ENCODE assay signal across 9 cellular contexts in the genomic region with DNA sequence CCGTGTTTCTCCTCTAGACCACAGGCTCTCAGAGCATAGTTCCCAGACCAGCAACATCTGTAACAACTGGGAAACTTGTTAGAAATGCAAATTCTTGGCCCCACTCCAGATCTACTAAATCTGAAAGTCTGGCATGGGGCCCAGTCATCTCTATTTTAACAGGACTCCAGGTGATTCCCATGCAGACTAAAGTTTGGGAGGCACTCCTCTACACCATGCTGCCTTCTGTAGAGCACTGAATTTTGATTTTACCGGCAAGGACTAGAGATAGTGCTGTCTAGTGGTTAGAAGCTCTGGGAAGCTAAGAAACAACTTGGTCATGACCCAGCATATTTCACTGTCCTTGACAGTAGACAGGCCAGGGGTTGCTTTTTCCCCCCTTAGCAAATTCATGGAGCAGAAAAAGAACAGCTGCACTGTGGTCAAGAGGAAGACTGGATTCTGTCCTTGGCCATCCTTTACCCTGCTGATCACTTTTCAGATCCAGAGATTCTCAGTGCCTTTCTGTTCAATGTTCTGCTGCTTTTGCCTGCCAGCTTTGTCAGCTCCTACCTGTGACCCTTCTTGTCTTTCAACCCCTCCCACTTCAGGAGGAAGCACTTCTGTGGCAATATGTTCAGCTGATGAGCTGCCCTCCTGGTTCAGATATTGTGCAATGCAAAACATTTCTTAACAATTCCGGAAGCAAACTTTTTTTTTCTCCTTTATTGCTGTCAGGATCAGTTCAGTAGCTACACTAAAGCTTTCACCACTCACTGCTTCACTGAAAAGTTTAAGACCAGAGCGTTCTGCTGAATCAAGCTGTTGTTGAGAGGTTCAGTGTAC.
A peak's percentile ranks its signal among the peaks of the same experiment; 100 is the strongest.
DNase-seq lines count a peak whose midpoint lies in the region; ATAC-seq and TF ChIP-seq lines count a peak whose summit lies in the region.
"Had no signal": no experiment of that assay in that cellular context is flagged by ENCODE, and none has a peak within 500 bp of the region (broad histone marks: within the 10 kb centered on the region; RNA-seq: fewer than 3 reads in every experiment).

No MANE protein-coding gene starts in this region.

- H3K36me3 Mint-ChIP-seq in IgD-negative memory B cell, result no peaks in the 10 kb centered on the region
- peaks cover 14% of the 10 kb centered on the region for H3K36me3 Mint-ChIP-seq in WTC11
- H3K36me3 Mint-ChIP-seq: brain had no signal

- H3K27me3 ChIP-seq in A673 (replicated peaks; ENCODE audit: insufficient read depth, low read depth, low read length, poor library complexity), result no peaks in the 10 kb centered on the region
- no peaks in the 10 kb centered on the region for H3K27me3 ChIP-seq in effector memory CD4-positive, alpha-beta T cell (replicated peaks; ENCODE audit: control insufficient read depth, insufficient read depth, low read length, poor library complexity, severe bottlenecking)

- no peaks in the 10 kb centered on the region for H3K9me3 ChIP-seq in A673 (ENCODE audit: low read depth, low read length, poor library complexity, severe bottlenecking)
- no peaks in the 10 kb centered on the region for H3K9me3 ChIP-seq in effector memory CD4-positive, alpha-beta T cell (ENCODE audit: control insufficient read depth, low read length)

- peak; percentile 45 for DNase-seq in A673 (ENCODE audit: low spot score)
- no peak for DNase-seq in WTC11 (ENCODE audit: low spot score)
- peak; percentile 57 for DNase-seq in left kidney (ENCODE audit: low read depth, low spot score)
- peak; percentile 70 for DNase-seq in ureter (ENCODE audit: low spot score)
- DNase-seq in effector memory CD4-positive, alpha-beta T cell, result no peak
- DNase-seq in NCI-H1092 treated with DMSO at 0.1 percent for 48 hours (lab: John Stamatoyannopoulos, UW), result no peak

- H3K9me3 Mint-ChIP-seq in IgD-negative memory B cell (peaks cover 3 to 6% (median 4%) of the 10 kb centered on the region in 3 donors), WTC11 (peaks cover 19% of the 10 kb centered on the region)

- no peak overlapping the region for H3K27ac ChIP-seq in A673 (ENCODE audit: low read depth, low read length, poor library complexity, severe bottlenecking)
- no peak overlapping the region for H3K27ac ChIP-seq in effector memory CD4-positive, alpha-beta T cell (ENCODE audit: insufficient read depth, low read length, poor library complexity, severe bottlenecking)

- peak overlapping the region in 3 of 4 donors; percentile 51 to 77 (median 76) for H3K4me3 Mint-ChIP-seq in IgD-negative memory B cell
- no peak overlapping the region for H3K4me3 Mint-ChIP-seq in WTC11

- H3K4me1 Mint-ChIP-seq in IgD-negative memory B cell, result peaks cover 23 to 40% (median 26%) of the 10 kb centered on the region in 3 donors
- peaks cover 17% of the 10 kb centered on the region for H3K4me1 Mint-ChIP-seq in WTC11

- TF ChIP-seq CTCF in A673 (conservative IDR thresholded peaks at IDR 0.05; ENCODE audit: low read depth, low read length) (no peak), WTC11 (IDR thresholded peaks at IDR 0.05) (no peak)

- no peak overlapping the region for H3K4me3 ChIP-seq in A673 (ENCODE audit: low read depth, low read length, poor library complexity, severe bottlenecking)
- no peak overlapping the region for H3K4me3 ChIP-seq in effector memory CD4-positive, alpha-beta T cell (ENCODE audit: insufficient read depth, low read depth, low read length, poor library complexity, severe bottlenecking)

- no peaks in the 10 kb centered on the region for H3K36me3 ChIP-seq in A673 (ENCODE audit: insufficient read depth, low read length, poor library complexity, severe bottlenecking)
- H3K36me3 ChIP-seq in effector memory CD4-positive, alpha-beta T cell (ENCODE audit: control insufficient read depth, insufficient read depth, low read length), result no peaks in the 10 kb centered on the region

- peaks cover 14% of the 10 kb centered on the region for H3K4me1 ChIP-seq in A673 (ENCODE audit: insufficient read depth, low read length, poor library complexity, severe bottlenecking)
- H3K4me1 ChIP-seq in effector memory CD4-positive, alpha-beta T cell (ENCODE audit: control insufficient read depth, insufficient read depth, low read length, poor library complexity, severe bottlenecking), result no peaks in the 10 kb centered on the region

- H3K27me3 Mint-ChIP-seq in IgD-negative memory B cell (no peaks in the 10 kb centered on the region), WTC11 (ENCODE audit: low read depth) (no peaks in the 10 kb centered on the region)

- POLR2A ChIA-PET in A673 (lab: Charles Lee; ENCODE audit: low non-redundant PET), result no interaction called here
- POLR2A ChIA-PET in WTC11 (lab: Charles Lee), result no interaction called here

- no TSS peak for BruUV-seq in A673 (replicated peaks; lab: Mats Ljungman, UMichigan)

- CTCF ChIA-PET in A673 (lab: Charles Lee), result interaction anchor here (0.6 kb wide), 1 partner anchor 20 kb away, joined by 3 read pairs; no protein-coding TSS in a partner anchor
- CTCF ChIA-PET in WTC11 (lab: Charles Lee), result interaction anchor here (0.5 kb wide), 1 partner anchor 17 kb away, joined by 4 read pairs; no protein-coding TSS in a partner anchor

- intact Hi-C loops in A673 (cut with micrococcal nuclease; ENCODE audit: unreplicated experiment), result no loop called here

- H3K27ac Mint-ChIP-seq in IgD-negative memory B cell, result peak overlapping the region in 2 of 3 donors; percentile 50 to 80
- no peak overlapping the region for H3K27ac Mint-ChIP-seq in WTC11

- ATAC-seq in GM18511 (IDR thresholded peaks at IDR 0.05; ENCODE audit: unreplicated experiment) (peak; percentile 55), WTC11 (no peak)

TF ChIP-seq in WTC11, 78 proteins besides CTCF, POLR2A, EP300 and RAD21:
- TF ChIP-seq PRRX2 (CRISPR knock-in tag; IDR thresholded peaks at IDR 0.05) (no peak), ZNF138 (CRISPR knock-in tag; conservative IDR thresholded peaks at IDR 0.05) (no peak), GABPB1 (CRISPR knock-in tag; IDR thresholded peaks at IDR 0.05) (peak; percentile 90)
TF ChIP-seq in WTC11: peak in this region for 1.

Comparison
In these comparisons a context has a peak if more than half of its experiments do, and no peak if none do; other contexts are left out.
1. DNase-seq: peak in A673 (single experiment), left kidney (single experiment) and ureter (single experiment); none in WTC11 (single experiment), effector memory CD4-positive, alpha-beta T cell (0 of 3) and NCI-H1092 treated with DMSO at 0.1 percent for 48 hours (single experiment).